ENCODE assay signal across 10 cellular contexts in genomic region chr14:93044116-93044515, GRCh38.
A peak's percentile ranks its signal among the peaks of the same experiment; 100 is the strongest.
DNase-seq lines count a peak whose midpoint lies in the region; ATAC-seq, FAIRE-seq and TF ChIP-seq lines count a peak whose summit lies in the region.
"Had no signal": no experiment of that assay in that cellular context is flagged by ENCODE, and none has a peak within 500 bp of the region (broad histone marks: within the 10 kb centered on the region; RNA-seq: fewer than 3 reads in every experiment).

No MANE protein-coding gene starts in this region.

- no peak overlapping the region for H3K4ac ChIP-seq in trophoblast cell (ENCODE audit: low read depth, low read length)

- H3K9me3 ChIP-seq in right cardiac atrium (ENCODE audit: control insufficient read depth, low read length) (no peaks in the 10 kb centered on the region), trophoblast cell (ENCODE audit: insufficient read depth, low read depth, low read length) (no peaks in the 10 kb centered on the region)

- 82% methylated on average over 7 of the region's 7 CpGs for WGBS in right cardiac atrium
- no CpG with 5 or more reads among the region's 7 CpGs for WGBS in trophoblast cell (ENCODE audit: extremely low coverage, insufficient coverage, insufficient read length)

- no peak for TF ChIP-seq POLR2A in GM12891 (IDR thresholded peaks at IDR 0.05; ENCODE audit: low read depth, low read length)

- no peaks in the 10 kb centered on the region for H3K79me1 ChIP-seq in trophoblast cell (ENCODE audit: low read length)

- no peak overlapping the region for H2AK5ac ChIP-seq in trophoblast cell (ENCODE audit: low read length)

- no peak overlapping the region for H3K9ac ChIP-seq in trophoblast cell (ENCODE audit: low read length)
- H3K9ac ChIP-seq: parathyroid adenoma had no signal

- H3K27ac ChIP-seq in right cardiac atrium (ENCODE audit: low read length) = peak overlapping the region; percentile 80
- peak overlapping the region; percentile 100 for H3K27ac ChIP-seq in epithelial cell of prostate
- H3K27ac ChIP-seq in trophoblast cell (ENCODE audit: low read depth, low read length) = no peak overlapping the region
- H3K27ac ChIP-seq: parathyroid adenoma had no signal

- H4K8ac ChIP-seq in trophoblast cell (ENCODE audit: low read depth, low read length) = no peak overlapping the region

- peak overlapping the region; percentile 14 for H3K4me2 ChIP-seq in trophoblast cell (ENCODE audit: low read length)

- H3K23ac ChIP-seq in trophoblast cell (ENCODE audit: low read length) = no peak overlapping the region

- no peak overlapping the region for H4K12ac ChIP-seq in trophoblast cell (ENCODE audit: low read depth, low read length)

- peak overlapping the region; percentile 9 for H4K91ac ChIP-seq in trophoblast cell (ENCODE audit: low read depth, low read length)

- H3K27me3 ChIP-seq in right cardiac atrium (ENCODE audit: control insufficient read depth, insufficient read depth) (no peaks in the 10 kb centered on the region), trophoblast cell (ENCODE audit: insufficient read depth, low read length) (no peaks in the 10 kb centered on the region)

- no peak overlapping the region for H2AFZ ChIP-seq in trophoblast cell (ENCODE audit: insufficient read depth, low read length, poor library complexity)
- H2AFZ ChIP-seq: parathyroid adenoma had no signal

- H2BK5ac ChIP-seq in trophoblast cell (ENCODE audit: low read depth, low read length, poor library complexity) = no peak overlapping the region

- ATAC-seq in right cardiac atrium = no peak
- ATAC-seq in Right ventricle myocardium inferior = no peak
- ATAC-seq in HG03095 (IDR thresholded peaks at IDR 0.05; ENCODE audit: unreplicated experiment) = no peak
- no peak for ATAC-seq in HG03097 (IDR thresholded peaks at IDR 0.05; ENCODE audit: low FRiP score, unreplicated experiment)

- H2BK120ac ChIP-seq in trophoblast cell (ENCODE audit: insufficient read depth, low read length, poor library complexity) = no peak overlapping the region

- H2BK12ac ChIP-seq in trophoblast cell (ENCODE audit: low read length) = peak overlapping the region; percentile 7

- no peak overlapping the region for H3K14ac ChIP-seq in trophoblast cell (ENCODE audit: low read length)

- H3K18ac ChIP-seq in trophoblast cell (ENCODE audit: low read length) = no peak overlapping the region

- intact Hi-C loops in right cardiac atrium (cut with DNase I) = no loop called here
- intact Hi-C loops in Right ventricle myocardium inferior (cut with DNase I) = loop anchor here (5.0 kb wide), 2 partner anchors 37 to 52 kb away; no protein-coding TSS in a partner anchor

- no peaks in the 10 kb centered on the region for H3K36me3 ChIP-seq in trophoblast cell (ENCODE audit: control insufficient read depth in 1 of 2, insufficient read depth in 2 of 2, low read length in 2 of 2)

- H3K79me2 ChIP-seq in trophoblast cell (ENCODE audit: control insufficient read depth, insufficient read depth, low read length, poor library complexity) = no peaks in the 10 kb centered on the region

- H3K4me3 ChIP-seq in right cardiac atrium (ENCODE audit: low read length) = no peak overlapping the region
- H3K4me3 ChIP-seq in trophoblast cell (ENCODE audit: low read depth, low read length) = no peak overlapping the region

- FAIRE-seq in GM12891 (lab: Jason Lieb, UNC) = no peak

- H3K4me1 ChIP-seq in right cardiac atrium (ENCODE audit: control insufficient read depth, insufficient read depth, low read length) (peaks cover 36% of the 10 kb centered on the region), trophoblast cell (ENCODE audit: control insufficient read depth in 1 of 2, insufficient read depth in 2 of 2, low read length in 2 of 2) (peaks cover 22 to 29% of the 10 kb centered on the region in 2 experiments)

- DNase-seq in right cardiac atrium (peak in 1 of 3 donors; percentile 6), Right ventricle myocardium inferior (ENCODE audit: missing footprints) (no peak), epithelial cell of prostate (ENCODE audit: low read depth, low spot score) (peak; percentile 6), trophoblast cell (peak; percentile 74 to 86), amniotic stem cell (lab: John Stamatoyannopoulos, UW) (no peak), GM12891 (ENCODE audit: insufficient read length, low spot score) (no peak)
- DNase-seq: NCI-H1048 had no signal

TF ChIP-seq in GM12891, 5 proteins besides CTCF, POLR2A, EP300 and RAD21:
- no peak for TF ChIP-seq SPI1 (IDR thresholded peaks at IDR 0.05; ENCODE audit: low read depth, low read length)
- no peak for TF ChIP-seq POLR2AphosphoS5 (IDR thresholded peaks at IDR 0.05; ENCODE audit: low read depth, low read length)
- no peak for TF ChIP-seq TAF1 (IDR thresholded peaks at IDR 0.05; ENCODE audit: low read depth, low read length)
- TF ChIP-seq PAX5 (IDR thresholded peaks at IDR 0.05; ENCODE audit: insufficient read depth, low read length, severe bottlenecking) = no peak
- TF ChIP-seq POU2F2 (IDR thresholded peaks at IDR 0.05; ENCODE audit: low read depth, low read length) = no peak

Comparison
In these comparisons a context has a peak if more than half of its experiments do, and no peak if none do; other contexts are left out.
1. DNase-seq: peak in epithelial cell of prostate (single experiment) and trophoblast cell (2 of 2); none in Right ventricle myocardium inferior (single experiment), amniotic stem cell (single experiment) and GM12891 (single experiment).